Comparison of ENCODE assay signal across 17 cellular contexts in genomic region chr16:20857281-20857680, GRCh38. TPM values are rescaled to one million over a fixed set of nuclear protein-coding genes. Genes with fewer than 3 reads are reported as not detected.
A peak's percentile ranks its signal among the peaks of the same experiment; 100 is the strongest.
DNase-seq lines count a peak whose midpoint lies in the region; ATAC-seq, FAIRE-seq and TF ChIP-seq lines count a peak whose summit lies in the region.
"Had no signal": no experiment of that assay in that cellular context is flagged by ENCODE, and none has a peak within 500 bp of the region (broad histone marks: within the 10 kb centered on the region; RNA-seq: fewer than 3 reads in every experiment).

No MANE protein-coding gene starts in this region.

- CTCF ChIA-PET in HepG2 (lab: Yijun Ruan, JAX; ENCODE audit: low intra/inter-chr PET ratio, low total read pairs), result no interaction called here

- TF ChIP-seq CTCF in right atrium auricular region (IDR thresholded peaks at IDR 0.05) (no peak), HepG2 (CRISPR knock-in tag; IDR thresholded peaks at IDR 0.05) (no peak), right lobe of liver (IDR thresholded peaks at IDR 0.05) (no peak)

- H4K20me1 ChIP-seq in HepG2 (ENCODE audit: insufficient read depth, low read length), result no peaks in the 10 kb centered on the region

- no peak for TF ChIP-seq EP300 in HepG2 (IDR thresholded peaks at IDR 0.05; ENCODE audit: low read depth in 2 of 2, low read length in 2 of 2)
- TF ChIP-seq EP300 in HepG2 (CRISPR knock-in tag; IDR thresholded peaks at IDR 0.05; ENCODE audit: borderline replicate concordance), result no peak

- H3K36me3 ChIP-seq in right atrium auricular region (peaks cover 36% of the 10 kb centered on the region), HepG2 (replicated peaks in 1 of 2; ENCODE audit: control insufficient read depth in 1 of 2, insufficient read depth in 2 of 2, low read length in 2 of 2) (peaks cover 21 to 40% of the 10 kb centered on the region in 2 experiments), right lobe of liver (peaks cover 0 to 31% (median 15%) of the 10 kb centered on the region in 4 donors), adipocyte (ENCODE audit: control insufficient read depth, insufficient read depth, low read length, severe bottlenecking) (peaks cover 85% of the 10 kb centered on the region)

- peak; percentile 41 for DNase-seq in left cardiac atrium
- no peak for DNase-seq in right atrium auricular region (ENCODE audit: low spot score)
- no peak for DNase-seq in HepG2 (ENCODE audit: low spot score)
- no peak for DNase-seq in right lobe of liver
- no peak for DNase-seq in adipocyte (ENCODE audit: low read depth)
- DNase-seq in left lobe of liver (ENCODE audit: low spot score), result no peak
- DNase-seq: Calu3; CD8-positive, alpha-beta T cell; DMS 273 treated with DMSO at 0.1 percent for 48 hours; HCEC 1CT; IMR-90 had no signal

- intact Hi-C loops in left cardiac atrium (cut with DNase I), result loop anchor here in 1 of 2 donors (10.0 kb wide), 1 partner anchor 48 kb away; the partner anchor contains the start of genes DCUN1D3 and LYRM1
- intact Hi-C loops in HepG2 (cut with micrococcal nuclease; ENCODE audit: unreplicated experiment), result no loop called here
- intact Hi-C loops in right lobe of liver (cut with DNase I), result loop anchor here (10.0 kb wide), 2 partner anchors 48 to 228 kb away; partner anchors contain the start of genes DCUN1D3 (in 1 of the 2) and LYRM1 (in 1 of the 2)

- no TSS peak for BruUV-seq in HepG2 (replicated peaks; lab: Mats Ljungman, UMichigan)

- 100% methylated on average over 2 of the region's 2 CpGs for WGBS in HepG2 (ENCODE audit: low lambda C conversion rate)
- 100% methylated on average over 1 of the region's 2 CpGs for WGBS in right lobe of liver (ENCODE audit: insufficient coverage, low coverage, low lambda C conversion rate, missing lambda C conversion rate)

- no peak overlapping the region for H3K4me3 ChIP-seq in right atrium auricular region
- no peak overlapping the region for H3K4me3 ChIP-seq in HepG2 (replicated peaks in 1 of 3; ENCODE audit: insufficient read depth in 1 of 3, low read depth in 2 of 3, low read length in 3 of 3)
- H3K4me3 ChIP-seq in right lobe of liver, result no peak overlapping the region
- no peak overlapping the region for H3K4me3 ChIP-seq in adipocyte (ENCODE audit: low read length)
- H3K4me3 ChIP-seq: BLaER1 treated with 17β-estradiol and CSF1 and Interleukin-3, amounts not matched to agents 10 nM and 100 nM had no signal

- TF ChIP-seq RAD21 in HepG2 (CRISPR knock-in tag; IDR thresholded peaks at IDR 0.05), result no peak

- H3K27ac ChIP-seq in right atrium auricular region (no peak overlapping the region), HepG2 (ENCODE audit: extremely low read length, insufficient read depth, low read length) (no peak overlapping the region), right lobe of liver (no peak overlapping the region)
- H3K27ac ChIP-seq: BLaER1 treated with 17β-estradiol and CSF1 and Interleukin-3, amounts not matched to agents 10 nM and 100 nM; HL-60 had no signal

- no peak for ATAC-seq in left cardiac atrium
- no peak for ATAC-seq in HepG2
- ATAC-seq in right lobe of liver, result no peak
- no peak for ATAC-seq in HG02588 (IDR thresholded peaks at IDR 0.05; ENCODE audit: unreplicated experiment)
- no peak for ATAC-seq in left lobe of liver
- ATAC-seq: CD8-positive, alpha-beta T cell had no signal

- no peak for FAIRE-seq in HepG2 (lab: Jason Lieb, UNC)
- FAIRE-seq: G401.6, GM12891, GM19239 had no signal

- POLR2A ChIA-PET in HepG2 (lab: Yijun Ruan, JAX), result interaction anchor here (1.1 kb wide), 1 partner anchor 43 kb away, joined by 3 read pairs; the partner anchor contains the start of genes DCUN1D3 and LYRM1

- H3K27me3 ChIP-seq in right atrium auricular region, result no peaks in the 10 kb centered on the region
- no peaks in the 10 kb centered on the region for H3K27me3 ChIP-seq in HepG2 (ENCODE audit: control insufficient read depth in 1 of 2, insufficient read depth in 2 of 2, low read length in 2 of 2)
- H3K27me3 ChIP-seq in right lobe of liver, result no peaks in the 10 kb centered on the region
- H3K27me3 ChIP-seq in adipocyte (replicated peaks; ENCODE audit: control insufficient read depth, insufficient read depth, low read length), result no peaks in the 10 kb centered on the region
- H3K27me3 ChIP-seq: BLaER1 treated with 17β-estradiol and CSF1 and Interleukin-3, amounts not matched to agents 10 nM and 100 nM had no signal

- in situ Hi-C loops in HepG2 (cut with HindIII; ENCODE audit: extremely low pct_ligation_motif_present, low pct_unique_long_range_greater_than_20kb), result no loop called here

- H3K9me3 ChIP-seq in right atrium auricular region, result no peaks in the 10 kb centered on the region
- no peaks in the 10 kb centered on the region for H3K9me3 ChIP-seq in HepG2 (ENCODE audit: low read length)
- H3K9me3 ChIP-seq in right lobe of liver, result no peaks in the 10 kb centered on the region
- H3K9me3 ChIP-seq in adipocyte (ENCODE audit: control insufficient read depth, low read length), result no peaks in the 10 kb centered on the region

- H3K9ac ChIP-seq in HepG2 (ENCODE audit: insufficient read depth, low read depth, low read length), result no peak overlapping the region
- H3K9ac ChIP-seq in adipocyte (ENCODE audit: low read length), result peak overlapping the region; percentile 12
- H3K9ac ChIP-seq: BLaER1 treated with 17β-estradiol and CSF1 and Interleukin-3, amounts not matched to agents 10 nM and 100 nM had no signal

- H2AFZ ChIP-seq in HepG2 (ENCODE audit: low read length), result no peak overlapping the region

- H3K4me1 ChIP-seq in right atrium auricular region (peaks cover 0 to 56% of the 10 kb centered on the region in 2 donors), HepG2 (ENCODE audit: insufficient read depth, low read length) (peaks cover 19% of the 10 kb centered on the region), right lobe of liver (peaks cover 0 to 1% (median 0%) of the 10 kb centered on the region in 4 donors), adipocyte (ENCODE audit: control insufficient read depth, insufficient read depth, low read length) (peaks cover 73% of the 10 kb centered on the region)

- no peak overlapping the region for H3K4me2 ChIP-seq in HepG2 (ENCODE audit: low read depth, low read length)
- H3K4me2 ChIP-seq: BLaER1 treated with 17β-estradiol and CSF1 and Interleukin-3, amounts not matched to agents 10 nM and 100 nM had no signal

- no peaks in the 10 kb centered on the region for H3K79me2 ChIP-seq in HepG2 (ENCODE audit: insufficient read depth, low read length)

- no peak for TF ChIP-seq POLR2A in HepG2 (IDR thresholded peaks at IDR 0.05; ENCODE audit: insufficient read depth in 1 of 2, low read depth in 2 of 2, low read length in 2 of 2)
- no peak for TF ChIP-seq POLR2A in right lobe of liver (IDR thresholded peaks at IDR 0.05)

RNA-seq across cellular contexts. Expression of gene DCUN1D3, which starts 42.9 kb away (rescaled TPM):
- total RNA-seq in left cardiac atrium (10 to 100 TPM; 15.6 to 27.4 TPM), right atrium auricular region (10 to 100 TPM in 1 of 2 donors, 1 to 10 TPM in 1; 10.0 to 13.4 TPM), HepG2 (2016; rRNA removed; fragmentation: Illumina TruSeq; extraction: Trizol) (19.3 and 26.1 TPM in 2 replicates), right lobe of liver (10 to 100 TPM; 10.3 to 15.1 (median 13.8) TPM), left lobe of liver (15.0 TPM)
- total RNA-seq in HepG2 (2016; cell fraction: cytosol; rRNA removed; fragmentation: Illumina TruSeq; extraction: Trizol; ENCODE audit: low read depth), result 5.0 and 5.9 TPM in 2 replicates
- 19.9 and 24.5 TPM in 2 replicates for total RNA-seq in HepG2 (2016; cell fraction: insoluble cytoplasmic fraction; rRNA removed; fragmentation: Illumina TruSeq; extraction: Trizol)
- 16.0 and 17.0 TPM in 2 replicates for total RNA-seq in HepG2 (2016; cell fraction: membrane; rRNA removed; fragmentation: Illumina TruSeq; extraction: Trizol)
- 14.7 and 15.1 TPM in 2 replicates for total RNA-seq in HepG2 (2016; cell fraction: nucleus; rRNA removed; fragmentation: Illumina TruSeq; extraction: Trizol)
- 5.0 and 6.3 TPM in 2 replicates for polyA plus RNA-seq in HepG2 (2011; rRNA removed)
- polyA plus RNA-seq in HepG2 (2011; cell fraction: cytosol; rRNA removed), result 3.9 and 4.7 TPM in 2 replicates
- 12.3 and 12.9 TPM in 2 replicates for polyA plus RNA-seq in HepG2 (2011; cell fraction: nucleus; rRNA removed)
- polyA plus RNA-seq in HepG2 (2012), result 5.8 and 5.9 TPM in 2 replicates
- polyA plus RNA-seq in HepG2 (2016; cell fraction: cytosol; fragmentation: Illumina TruSeq; extraction: Trizol; ENCODE audit: low read depth), result 0.90 and 1.3 TPM in 2 replicates
- 10.0 and 11.9 TPM in 2 replicates for polyA plus RNA-seq in HepG2 (2016; cell fraction: insoluble cytoplasmic fraction; fragmentation: Illumina TruSeq; extraction: Trizol; ENCODE audit: low read depth)
- 4.5 and 5.0 TPM in 2 replicates for polyA plus RNA-seq in HepG2 (2016; cell fraction: membrane; fragmentation: Illumina TruSeq; extraction: Trizol; ENCODE audit: low read depth)
- 19.3 and 20.7 TPM in 2 replicates for polyA plus RNA-seq in HepG2 (2016; cell fraction: nucleus; fragmentation: Illumina TruSeq; extraction: Trizol; ENCODE audit: insufficient read depth, low read depth)
- polyA minus RNA-seq in HepG2 (2011; rRNA and poly(A)+ RNA removed; ENCODE audit: low replicate concordance), result 4.9 and 13.7 TPM in 2 replicates
- polyA minus RNA-seq in HepG2 (2011; cell fraction: cytosol; rRNA and poly(A)+ RNA removed), result 9.6 and 11.5 TPM in 2 replicates
- polyA minus RNA-seq in HepG2 (2011; cell fraction: nucleus; rRNA and poly(A)+ RNA removed), result 39.1 and 40.5 TPM in 2 replicates

RNA-seq across cellular contexts. Expression of gene LYRM1, which starts 43.3 kb away (rescaled TPM):
- total RNA-seq in left cardiac atrium (10 to 100 TPM; 32.6 TPM), right atrium auricular region (10 to 100 TPM; 54.2 to 58.7 TPM), HepG2 (2016; rRNA removed; fragmentation: Illumina TruSeq; extraction: Trizol) (82.6 and 106 TPM in 2 replicates), right lobe of liver (100 to 1,000 TPM in 1 of 6 experiments, 10 to 100 TPM in 5; 32.4 to 102 (median 37.9) TPM), left lobe of liver (33.9 TPM)
- total RNA-seq in HepG2 (2016; cell fraction: cytosol; rRNA removed; fragmentation: Illumina TruSeq; extraction: Trizol; ENCODE audit: low read depth), result 95.5 and 110 TPM in 2 replicates
- 87.8 and 105 TPM in 2 replicates for total RNA-seq in HepG2 (2016; cell fraction: insoluble cytoplasmic fraction; rRNA removed; fragmentation: Illumina TruSeq; extraction: Trizol)
- total RNA-seq in HepG2 (2016; cell fraction: membrane; rRNA removed; fragmentation: Illumina TruSeq; extraction: Trizol), result 174 and 185 TPM in 2 replicates
- 39.6 and 43.2 TPM in 2 replicates for total RNA-seq in HepG2 (2016; cell fraction: nucleus; rRNA removed; fragmentation: Illumina TruSeq; extraction: Trizol)
- polyA plus RNA-seq in HepG2 (2011; rRNA removed), result 46.1 and 59.2 TPM in 2 replicates
- polyA plus RNA-seq in HepG2 (2011; cell fraction: cytosol; rRNA removed), result 37.9 and 54.1 TPM in 2 replicates
- polyA plus RNA-seq in HepG2 (2011; cell fraction: nucleus; rRNA removed), result 18.8 and 19.1 TPM in 2 replicates
- polyA plus RNA-seq in HepG2 (2012), result 51.6 and 58.6 TPM in 2 replicates
- polyA plus RNA-seq in HepG2 (2016; cell fraction: cytosol; fragmentation: Illumina TruSeq; extraction: Trizol; ENCODE audit: low read depth), result 162 and 195 TPM in 2 replicates
- 151 and 158 TPM in 2 replicates for polyA plus RNA-seq in HepG2 (2016; cell fraction: insoluble cytoplasmic fraction; fragmentation: Illumina TruSeq; extraction: Trizol; ENCODE audit: low read depth)
- 245 TPM in 2 replicates for polyA plus RNA-seq in HepG2 (2016; cell fraction: membrane; fragmentation: Illumina TruSeq; extraction: Trizol; ENCODE audit: low read depth)
- 81.9 and 88.0 TPM in 2 replicates for polyA plus RNA-seq in HepG2 (2016; cell fraction: nucleus; fragmentation: Illumina TruSeq; extraction: Trizol; ENCODE audit: insufficient read depth, low read depth)
- 6.1 and 16.0 TPM in 2 replicates for polyA minus RNA-seq in HepG2 (2011; rRNA and poly(A)+ RNA removed; ENCODE audit: low replicate concordance)
- polyA minus RNA-seq in HepG2 (2011; cell fraction: cytosol; rRNA and poly(A)+ RNA removed), result 23.7 and 24.1 TPM in 2 replicates
- polyA minus RNA-seq in HepG2 (2011; cell fraction: nucleus; rRNA and poly(A)+ RNA removed), result 16.4 and 21.4 TPM in 2 replicates

RNA-seq across cellular contexts. Expression of gene REXO5, which starts 51.0 kb away (rescaled TPM):
- 1 to 10 TPM; 2.3 to 3.5 TPM for total RNA-seq in left cardiac atrium
- 1 to 10 TPM in 1 of 2 donors, under 1 TPM in 1; 0.98 to 5.2 TPM for total RNA-seq in right atrium auricular region
- 13.1 and 14.4 TPM in 2 replicates for total RNA-seq in HepG2 (2016; rRNA removed; fragmentation: Illumina TruSeq; extraction: Trizol)
- 13.8 and 15.9 TPM in 2 replicates for total RNA-seq in HepG2 (2016; cell fraction: cytosol; rRNA removed; fragmentation: Illumina TruSeq; extraction: Trizol; ENCODE audit: low read depth)
- 12.0 and 13.3 TPM in 2 replicates for total RNA-seq in HepG2 (2016; cell fraction: insoluble cytoplasmic fraction; rRNA removed; fragmentation: Illumina TruSeq; extraction: Trizol)
- 10.3 and 11.4 TPM in 2 replicates for total RNA-seq in HepG2 (2016; cell fraction: membrane; rRNA removed; fragmentation: Illumina TruSeq; extraction: Trizol)
- 18.6 and 20.9 TPM in 2 replicates for total RNA-seq in HepG2 (2016; cell fraction: nucleus; rRNA removed; fragmentation: Illumina TruSeq; extraction: Trizol)
- polyA plus RNA-seq in HepG2 (2011; rRNA removed), result 5.5 and 5.9 TPM in 2 replicates
- polyA plus RNA-seq in HepG2 (2011; cell fraction: cytosol; rRNA removed), result 2.1 and 2.7 TPM in 2 replicates
- 9.1 and 9.5 TPM in 2 replicates for polyA plus RNA-seq in HepG2 (2011; cell fraction: nucleus; rRNA removed)
- 3.5 and 6.7 TPM in 2 replicates for polyA plus RNA-seq in HepG2 (2012)
- polyA plus RNA-seq in HepG2 (2016; cell fraction: cytosol; fragmentation: Illumina TruSeq; extraction: Trizol; ENCODE audit: low read depth), result 2.0 and 2.6 TPM in 2 replicates
- 10.4 and 10.8 TPM in 2 replicates for polyA plus RNA-seq in HepG2 (2016; cell fraction: insoluble cytoplasmic fraction; fragmentation: Illumina TruSeq; extraction: Trizol; ENCODE audit: low read depth)
- 3.7 and 4.7 TPM in 2 replicates for polyA plus RNA-seq in HepG2 (2016; cell fraction: membrane; fragmentation: Illumina TruSeq; extraction: Trizol; ENCODE audit: low read depth)
- 17.5 and 20.3 TPM in 2 replicates for polyA plus RNA-seq in HepG2 (2016; cell fraction: nucleus; fragmentation: Illumina TruSeq; extraction: Trizol; ENCODE audit: insufficient read depth, low read depth)
- 6.7 and 10.1 TPM in 2 replicates for polyA minus RNA-seq in HepG2 (2011; rRNA and poly(A)+ RNA removed; ENCODE audit: low replicate concordance)
- 3.8 and 5.8 TPM in 2 replicates for polyA minus RNA-seq in HepG2 (2011; cell fraction: cytosol; rRNA and poly(A)+ RNA removed)
- polyA minus RNA-seq in HepG2 (2011; cell fraction: nucleus; rRNA and poly(A)+ RNA removed), result 26.3 and 29.6 TPM in 2 replicates
- 1 to 10 TPM; 1.1 to 2.9 (median 2.4) TPM for total RNA-seq in right lobe of liver
- 1.7 TPM for total RNA-seq in left lobe of liver

RNA-seq across cellular contexts. Expression of gene ERI2, which starts 51.0 kb away (rescaled TPM):
- total RNA-seq in left cardiac atrium (10 to 100 TPM in 1 of 2 donors, 1 to 10 TPM in 1; 7.2 to 10.9 TPM), right atrium auricular region (1 to 10 TPM; 4.9 to 8.0 TPM), HepG2 (2016; rRNA removed; fragmentation: Illumina TruSeq; extraction: Trizol) (41.3 and 53.1 TPM in 2 replicates), right lobe of liver (10 to 100 TPM in 5 of 6 experiments, 1 to 10 TPM in 1; 9.8 to 15.9 (median 14.8) TPM), left lobe of liver (15.6 TPM)
- 19.3 and 19.4 TPM in 2 replicates for total RNA-seq in HepG2 (2016; cell fraction: cytosol; rRNA removed; fragmentation: Illumina TruSeq; extraction: Trizol; ENCODE audit: low read depth)
- 40.2 and 47.3 TPM in 2 replicates for total RNA-seq in HepG2 (2016; cell fraction: insoluble cytoplasmic fraction; rRNA removed; fragmentation: Illumina TruSeq; extraction: Trizol)
- 41.1 and 44.1 TPM in 2 replicates for total RNA-seq in HepG2 (2016; cell fraction: membrane; rRNA removed; fragmentation: Illumina TruSeq; extraction: Trizol)
- total RNA-seq in HepG2 (2016; cell fraction: nucleus; rRNA removed; fragmentation: Illumina TruSeq; extraction: Trizol), result 48.1 and 48.5 TPM in 2 replicates
- polyA plus RNA-seq in HepG2 (2011; rRNA removed), result 16.3 and 17.4 TPM in 2 replicates
- polyA plus RNA-seq in HepG2 (2011; cell fraction: cytosol; rRNA removed), result 7.2 and 9.4 TPM in 2 replicates
- 24.8 and 33.6 TPM in 2 replicates for polyA plus RNA-seq in HepG2 (2011; cell fraction: nucleus; rRNA removed)
- 11.3 and 21.2 TPM in 2 replicates for polyA plus RNA-seq in HepG2 (2012)
- 3.9 and 6.1 TPM in 2 replicates for polyA plus RNA-seq in HepG2 (2016; cell fraction: cytosol; fragmentation: Illumina TruSeq; extraction: Trizol; ENCODE audit: low read depth)
- polyA plus RNA-seq in HepG2 (2016; cell fraction: insoluble cytoplasmic fraction; fragmentation: Illumina TruSeq; extraction: Trizol; ENCODE audit: low read depth), result 40.1 and 44.5 TPM in 2 replicates
- polyA plus RNA-seq in HepG2 (2016; cell fraction: membrane; fragmentation: Illumina TruSeq; extraction: Trizol; ENCODE audit: low read depth), result 16.7 and 17.7 TPM in 2 replicates
- polyA plus RNA-seq in HepG2 (2016; cell fraction: nucleus; fragmentation: Illumina TruSeq; extraction: Trizol; ENCODE audit: insufficient read depth, low read depth), result 46.2 and 48.0 TPM in 2 replicates
- polyA minus RNA-seq in HepG2 (2011; rRNA and poly(A)+ RNA removed; ENCODE audit: low replicate concordance), result 10.5 and 15.9 TPM in 2 replicates
- 8.3 and 13.4 TPM in 2 replicates for polyA minus RNA-seq in HepG2 (2011; cell fraction: cytosol; rRNA and poly(A)+ RNA removed)
- polyA minus RNA-seq in HepG2 (2011; cell fraction: nucleus; rRNA and poly(A)+ RNA removed), result 45.3 and 46.2 TPM in 2 replicates
